8 cellular contexts compared by ENCODE assay signal in the genomic region with DNA sequence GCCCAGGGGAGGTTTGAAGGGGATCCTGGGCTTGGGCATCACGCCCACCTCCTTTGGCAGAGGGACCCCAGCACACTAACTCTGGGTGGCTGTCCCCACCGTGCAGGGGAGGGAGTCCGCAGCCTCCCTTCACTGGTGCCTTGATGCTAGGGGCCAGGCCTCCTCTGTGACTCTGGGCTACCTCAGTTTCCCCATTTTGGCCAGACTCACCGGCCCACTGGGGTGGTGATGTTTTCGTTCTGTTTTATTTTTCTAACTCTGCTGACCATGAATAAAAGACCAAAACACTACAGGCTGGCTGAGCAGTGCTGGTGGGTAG. TPM values are rescaled to one million over a fixed set of nuclear protein-coding genes. Genes with fewer than 3 reads are reported as not detected.
DNase-seq lines count a peak whose midpoint lies in the region; ATAC-seq and TF ChIP-seq lines count a peak whose summit lies in the region.

No MANE protein-coding gene starts in this region.

- H3K9me3 ChIP-seq in ascending aorta, result no peaks in the 10 kb centered on the region
- no peaks in the 10 kb centered on the region for H3K9me3 ChIP-seq in left lung
- H3K9me3 ChIP-seq in thyroid gland, result no peaks in the 10 kb centered on the region

- H3K27ac ChIP-seq in ascending aorta (peak overlapping the region; percentile 99), left lung (peak overlapping the region; percentile 83 to 88), thyroid gland (peak overlapping the region; percentile 96 to 99 (median 96))

- H3K4me3 Mint-ChIP-seq in activated T-cell treated with anti-CD3 and anti-CD28 coated beads, Interleukin-2, amount 50 U/mL, for 4 hours, result peak overlapping the region; percentile 90

- no peaks in the 10 kb centered on the region for H3K9me3 Mint-ChIP-seq in activated T-cell treated with anti-CD3 and anti-CD28 coated beads, Interleukin-2, amount 50 U/mL, for 4 hours

- WGBS in thyroid gland, 2 donors, result 8 to 48% methylated on average over 2 to 5 of the region's 5 CpGs

- TF ChIP-seq POLR2A in thyroid gland (IDR thresholded peaks at IDR 0.05), result no peak

- peak overlapping the region; percentile 94 to 95 for H3K4me3 ChIP-seq in ascending aorta
- H3K4me3 ChIP-seq in left lung, result peak overlapping the region; percentile 58 to 68
- peak overlapping the region in 1 of 3 donors; percentile 72 for H3K4me3 ChIP-seq in thyroid gland (replicated peaks in 1 of 3)

- no peak for DNase-seq in activated T-cell treated with anti-CD3 and anti-CD28 coated beads, Interleukin-2, amount 50 U/mL, for 4 hours
- no peak for DNase-seq in activated T-cell treated with anti-CD3 and anti-CD28 coated beads, Interleukin-2, amount 50 U/mL, for 48 hours
- DNase-seq in ascending aorta (ENCODE audit: low spot score in 2 of 2) (no peak), left lung (no peak), thyroid gland (no peak), NCI-H2171 treated with DMSO at 0.1 percent for 48 hours (lab: John Stamatoyannopoulos, UW) (no peak), NCI-H187 treated with DMSO at 0.1 percent for 48 hours (lab: John Stamatoyannopoulos, UW) (no peak)

- peaks cover 14% of the 10 kb centered on the region for H3K4me1 Mint-ChIP-seq in activated T-cell treated with anti-CD3 and anti-CD28 coated beads, Interleukin-2, amount 50 U/mL, for 4 hours (ENCODE audit: low read depth)

- intact Hi-C loops in ascending aorta (cut with DNase I) (loop anchor here (1.0 to 5.0 kb wide), 3 partner anchors 14 to 439 kb away; partner anchors contain the start of genes MEPCE, PCOLCE, SLC12A9 and ZCWPW1), left lung (cut with DNase I) (no loop called here), thyroid gland (cut with DNase I) (no loop called here)

- H3K27me3 ChIP-seq in ascending aorta (no peaks in the 10 kb centered on the region), left lung (no peaks in the 10 kb centered on the region), thyroid gland (no peaks in the 10 kb centered on the region)

- H3K4me1 ChIP-seq in ascending aorta (peaks cover 17 to 23% of the 10 kb centered on the region in 2 donors), left lung (peaks cover 7 to 50% of the 10 kb centered on the region in 2 donors), thyroid gland (peaks cover 14 to 26% of the 10 kb centered on the region in 2 donors)

- peaks cover 15% of the 10 kb centered on the region for H3K36me3 Mint-ChIP-seq in activated T-cell treated with anti-CD3 and anti-CD28 coated beads, Interleukin-2, amount 50 U/mL, for 4 hours (ENCODE audit: insufficient read depth)

- ATAC-seq in activated T-cell treated with anti-CD3 and anti-CD28 coated beads, Interleukin-2, amount 50 U/mL, for 4 hours, result no peak
- ATAC-seq in left lung (no peak), HG02885 (IDR thresholded peaks at IDR 0.05; ENCODE audit: poor library complexity, unreplicated experiment) (no peak)

- H3K36me3 ChIP-seq in ascending aorta, result peaks cover 15 to 16% of the 10 kb centered on the region in 2 donors
- peaks cover 0 to 54% of the 10 kb centered on the region in 2 donors for H3K36me3 ChIP-seq in left lung
- H3K36me3 ChIP-seq in thyroid gland, result peaks cover 7 to 15% of the 10 kb centered on the region in 2 donors

- TF ChIP-seq CTCF in ascending aorta (IDR thresholded peaks at IDR 0.05), result no peak
- TF ChIP-seq CTCF in left lung (IDR thresholded peaks at IDR 0.05), result no peak
- no peak for TF ChIP-seq CTCF in thyroid gland (IDR thresholded peaks at IDR 0.05)

- no peaks in the 10 kb centered on the region for H3K27me3 Mint-ChIP-seq in activated T-cell treated with anti-CD3 and anti-CD28 coated beads, Interleukin-2, amount 50 U/mL, for 4 hours (ENCODE audit: low read depth)

RNA-seq across cellular contexts. Expression of gene TRIP6, which starts 0.5 kb away (rescaled TPM):
- 10 to 100 TPM; 44.9 to 47.7 (median 45.4) TPM for total RNA-seq in activated T-cell treated with anti-CD3 and anti-CD28 coated beads, Interleukin-2, amount 50 U/mL, for 4 hours
- 221 TPM for total RNA-seq in ascending aorta
- total RNA-seq in left lung, result 10 to 100 TPM; 72.9 to 84.9 TPM
- 100 to 1,000 TPM in 3 of 4 donors, 10 to 100 TPM in 1; 64.5 to 122 (median 109) TPM for total RNA-seq in thyroid gland

RNA-seq across cellular contexts. Expression of gene SRRT, which starts 8.2 kb away (rescaled TPM):
- 100 to 1,000 TPM; 406 to 450 (median 436) TPM for total RNA-seq in activated T-cell treated with anti-CD3 and anti-CD28 coated beads, Interleukin-2, amount 50 U/mL, for 4 hours
- total RNA-seq in ascending aorta (89.2 TPM), left lung (100 to 1,000 TPM in 1 of 2 donors, 10 to 100 TPM in 1; 91.4 to 119 TPM), thyroid gland (100 to 1,000 TPM in 1 of 4 donors, 10 to 100 TPM in 3; 62.5 to 109 (median 93.2) TPM)

RNA-seq across cellular contexts. Expression of gene SLC12A9, which starts 14.2 kb away (rescaled TPM):
- total RNA-seq in activated T-cell treated with anti-CD3 and anti-CD28 coated beads, Interleukin-2, amount 50 U/mL, for 4 hours, result 10 to 100 TPM; 22.9 to 31.7 (median 29.6) TPM
- total RNA-seq in ascending aorta, result 19.4 TPM
- 10 to 100 TPM; 35.7 to 49.9 TPM for total RNA-seq in left lung
- total RNA-seq in thyroid gland, result 10 to 100 TPM; 15.2 to 27.9 (median 17.2) TPM

RNA-seq across cellular contexts. Expression of gene UFSP1, which starts 22.8 kb away (rescaled TPM):
- 1 to 10 TPM; 3.7 to 5.1 (median 4.6) TPM for total RNA-seq in activated T-cell treated with anti-CD3 and anti-CD28 coated beads, Interleukin-2, amount 50 U/mL, for 4 hours
- total RNA-seq in ascending aorta (0.53 TPM), left lung (1 to 10 TPM; 1.8 to 4.4 TPM), thyroid gland (10 to 100 TPM in 1 of 4 donors, 1 to 10 TPM in 3; 7.4 to 10.4 (median 8.9) TPM)

RNA-seq across cellular contexts. Expression of gene ACHE, which starts 29.0 kb away (rescaled TPM):
- under 1 TPM; 0.32 to 0.54 (median 0.35) TPM for total RNA-seq in activated T-cell treated with anti-CD3 and anti-CD28 coated beads, Interleukin-2, amount 50 U/mL, for 4 hours
- total RNA-seq in ascending aorta, result 7.8 TPM
- 1 to 10 TPM; 2.4 to 3.3 TPM for total RNA-seq in left lung
- 1 to 10 TPM; 1.0 to 4.8 (median 1.8) TPM for total RNA-seq in thyroid gland
